Comparison of ENCODE assay signal across 25 cellular contexts in the genomic region with DNA sequence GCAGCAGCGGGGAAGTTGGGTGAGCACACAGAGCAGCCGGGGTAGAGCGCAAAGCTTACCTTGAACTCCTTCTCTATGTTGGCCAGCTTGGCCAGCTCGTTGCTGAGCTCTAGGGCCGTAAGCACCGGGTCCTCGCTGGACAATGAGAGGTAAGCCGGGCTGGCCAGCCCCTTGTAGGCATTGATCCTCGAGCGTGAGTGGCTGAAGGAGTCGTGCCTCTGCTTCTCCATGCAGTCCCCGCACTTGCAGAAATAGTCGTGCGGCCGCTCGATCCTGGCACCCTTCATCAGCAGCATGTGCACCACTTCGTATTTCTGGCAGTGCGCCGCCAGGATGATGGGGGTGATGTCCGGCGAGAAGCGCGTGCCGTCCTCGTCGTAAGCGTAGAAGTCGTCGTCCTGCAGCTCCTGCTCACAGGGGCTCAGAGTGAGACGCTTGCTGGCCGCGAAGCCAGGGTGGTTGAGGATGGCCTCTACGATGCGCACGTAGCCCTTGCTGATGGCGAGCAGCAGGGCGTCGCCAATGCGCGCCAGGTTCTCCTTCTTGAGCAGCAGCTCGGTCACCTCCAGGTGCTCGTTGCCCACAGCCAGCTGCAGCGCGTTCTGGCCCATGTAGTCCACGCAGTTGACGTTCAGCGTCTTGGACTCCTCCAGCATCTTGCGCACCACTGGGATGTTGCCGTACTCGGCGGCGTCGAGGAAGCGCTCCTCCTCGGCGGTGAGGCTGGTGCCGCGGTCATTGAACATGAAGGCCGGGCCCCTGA. TPM values are rescaled to one million over a fixed set of nuclear protein-coding genes. Genes with fewer than 3 reads are reported as not detected.
DNase-seq lines count a peak whose midpoint lies in the region; ATAC-seq, FAIRE-seq and TF ChIP-seq lines count a peak whose summit lies in the region.
"Had no signal": no experiment of that assay in that cellular context is flagged by ENCODE, and none has a peak within 500 bp of the region (broad histone marks: within the 10 kb centered on the region; RNA-seq: fewer than 3 reads in every experiment).

No MANE protein-coding gene starts in this region.

- H3K4me2 ChIP-seq in astrocyte (ENCODE audit: low read length): peak overlapping the region; percentile 31
- H3K4me2 ChIP-seq: KMS-11 had no signal

- H3K4me1 Mint-ChIP-seq in activated naive CD8-positive, alpha-beta T cell treated with anti-CD3 and anti-CD28 coated beads, Interleukin-2, amount 50 U/mL, for 24 hours: no peaks in the 10 kb centered on the region
- no peaks in the 10 kb centered on the region for H3K4me1 Mint-ChIP-seq in activated naive CD8-positive, alpha-beta T cell treated with anti-CD3 and anti-CD28 coated beads for 36 hours
- H3K4me1 Mint-ChIP-seq in astrocyte (ENCODE audit: low read depth, unreplicated experiment): no peaks in the 10 kb centered on the region
- H3K4me1 Mint-ChIP-seq in stimulated activated effector memory CD8-positive, alpha-beta T cell treated with anti-CD3 and anti-CD28 coated beads, Interleukin-12 subunit alpha, Interleukin-12 subunit beta, amount 100 ng/mL, for 72 hours: no peaks in the 10 kb centered on the region
- H3K4me1 Mint-ChIP-seq: CD8-positive, alpha-beta memory T cell had no signal

- no peaks in the 10 kb centered on the region for H4K20me1 ChIP-seq in astrocyte (ENCODE audit: insufficient read depth, low read length)

- H3K27me3 ChIP-seq in astrocyte (ENCODE audit: insufficient read depth, low read length) (no peaks in the 10 kb centered on the region), lower lobe of right lung (ENCODE audit: low read depth) (peaks cover 10% of the 10 kb centered on the region)

- peak; percentile 24 for ATAC-seq in activated naive CD8-positive, alpha-beta T cell treated with anti-CD3 and anti-CD28 coated beads, Interleukin-2, amount 50 U/mL, for 24 hours
- ATAC-seq in lower lobe of right lung (peak in 1 of 2 donors; percentile 27), HG02870 (IDR thresholded peaks at IDR 0.05; ENCODE audit: unreplicated experiment) (no peak)
- peak; percentile 16 for ATAC-seq in stimulated activated effector memory CD8-positive, alpha-beta T cell treated with anti-CD3 and anti-CD28 coated beads, Interleukin-12 subunit alpha, Interleukin-12 subunit beta, amount 100 ng/mL, for 72 hours
- ATAC-seq: Right ventricle myocardium inferior had no signal

- no peaks in the 10 kb centered on the region for H3K36me3 Mint-ChIP-seq in activated naive CD8-positive, alpha-beta T cell treated with anti-CD3 and anti-CD28 coated beads, Interleukin-2, amount 50 U/mL, for 24 hours (ENCODE audit: low read depth)
- H3K36me3 Mint-ChIP-seq in activated naive CD8-positive, alpha-beta T cell treated with anti-CD3 and anti-CD28 coated beads for 36 hours: no peaks in the 10 kb centered on the region
- H3K36me3 Mint-ChIP-seq in astrocyte (ENCODE audit: low read depth, unreplicated experiment): no peaks in the 10 kb centered on the region
- H3K36me3 Mint-ChIP-seq in stimulated activated effector memory CD8-positive, alpha-beta T cell treated with anti-CD3 and anti-CD28 coated beads, Interleukin-12 subunit alpha, Interleukin-12 subunit beta, amount 100 ng/mL, for 72 hours: no peaks in the 10 kb centered on the region

- H3K27ac Mint-ChIP-seq in activated naive CD8-positive, alpha-beta T cell treated with anti-CD3 and anti-CD28 coated beads, Interleukin-2, amount 50 U/mL, for 24 hours: no peak overlapping the region
- no peak overlapping the region for H3K27ac Mint-ChIP-seq in activated naive CD8-positive, alpha-beta T cell treated with anti-CD3 and anti-CD28 coated beads for 36 hours
- H3K27ac Mint-ChIP-seq in astrocyte (ENCODE audit: unreplicated experiment): no peak overlapping the region
- H3K27ac Mint-ChIP-seq in stimulated activated effector memory CD8-positive, alpha-beta T cell treated with anti-CD3 and anti-CD28 coated beads, Interleukin-12 subunit alpha, Interleukin-12 subunit beta, amount 100 ng/mL, for 72 hours: no peak overlapping the region

- no peak overlapping the region for H3K4me3 Mint-ChIP-seq in activated naive CD8-positive, alpha-beta T cell treated with anti-CD3 and anti-CD28 coated beads, Interleukin-2, amount 50 U/mL, for 24 hours
- H3K4me3 Mint-ChIP-seq in activated naive CD8-positive, alpha-beta T cell treated with anti-CD3 and anti-CD28 coated beads for 36 hours: no peak overlapping the region
- H3K4me3 Mint-ChIP-seq in astrocyte (ENCODE audit: unreplicated experiment): no peak overlapping the region
- no peak overlapping the region for H3K4me3 Mint-ChIP-seq in stimulated activated effector memory CD8-positive, alpha-beta T cell treated with anti-CD3 and anti-CD28 coated beads, Interleukin-12 subunit alpha, Interleukin-12 subunit beta, amount 100 ng/mL, for 72 hours

- no peak for FAIRE-seq in astrocyte (lab: Jason Lieb, UNC)
- FAIRE-seq: A204.1, GM12892, HTR-8/SVneo, RCC 7860 had no signal

- H3K79me2 ChIP-seq in astrocyte (ENCODE audit: insufficient read depth, low read length): no peaks in the 10 kb centered on the region

- H3K27ac ChIP-seq in astrocyte (ENCODE audit: low read depth, low read length) (no peak overlapping the region), lower lobe of right lung (no peak overlapping the region)
- H3K27ac ChIP-seq: C4-2B, GM23248, KMS-11 had no signal

- H2AFZ ChIP-seq in astrocyte (ENCODE audit: low read depth, low read length): peak overlapping the region; percentile 24
- H2AFZ ChIP-seq: GM23248 had no signal

- H3K9ac ChIP-seq in astrocyte (ENCODE audit: low read length): no peak overlapping the region
- H3K9ac ChIP-seq: GM23248, KMS-11 had no signal

- H3K36me3 ChIP-seq in astrocyte (ENCODE audit: insufficient read depth, low read length): no peaks in the 10 kb centered on the region
- no peaks in the 10 kb centered on the region for H3K36me3 ChIP-seq in lower lobe of right lung

- TF ChIP-seq CTCF in astrocyte (IDR thresholded peaks at IDR 0.05; ENCODE audit: insufficient read depth, low read depth, low read length) (no peak), lower lobe of right lung (IDR thresholded peaks at IDR 0.05) (no peak)

- peaks cover 29% of the 10 kb centered on the region for H3K27me3 Mint-ChIP-seq in activated naive CD8-positive, alpha-beta T cell treated with anti-CD3 and anti-CD28 coated beads, Interleukin-2, amount 50 U/mL, for 24 hours
- peaks cover 49% of the 10 kb centered on the region for H3K27me3 Mint-ChIP-seq in activated naive CD8-positive, alpha-beta T cell treated with anti-CD3 and anti-CD28 coated beads for 36 hours
- H3K27me3 Mint-ChIP-seq in astrocyte (ENCODE audit: low read depth, unreplicated experiment): no peaks in the 10 kb centered on the region

- H3K9me3 Mint-ChIP-seq in activated naive CD8-positive, alpha-beta T cell treated with anti-CD3 and anti-CD28 coated beads, Interleukin-2, amount 50 U/mL, for 24 hours: no peaks in the 10 kb centered on the region
- H3K9me3 Mint-ChIP-seq in activated naive CD8-positive, alpha-beta T cell treated with anti-CD3 and anti-CD28 coated beads for 36 hours: no peaks in the 10 kb centered on the region
- H3K9me3 Mint-ChIP-seq in astrocyte (ENCODE audit: unreplicated experiment): no peaks in the 10 kb centered on the region
- H3K9me3 Mint-ChIP-seq in stimulated activated effector memory CD8-positive, alpha-beta T cell treated with anti-CD3 and anti-CD28 coated beads, Interleukin-12 subunit alpha, Interleukin-12 subunit beta, amount 100 ng/mL, for 72 hours: no peaks in the 10 kb centered on the region
- H3K9me3 Mint-ChIP-seq: CD8-positive, alpha-beta memory T cell had no signal

- H3K4me3 ChIP-seq in astrocyte (ENCODE audit: insufficient read depth, low read depth, low read length) (no peak overlapping the region), lower lobe of right lung (no peak overlapping the region)
- H3K4me3 ChIP-seq: GM23248 had no signal

- H3K9me3 ChIP-seq in astrocyte (ENCODE audit: insufficient read depth, low read depth, low read length): no peaks in the 10 kb centered on the region
- H3K9me3 ChIP-seq in lower lobe of right lung: no peaks in the 10 kb centered on the region

- intact Hi-C loops in lower lobe of right lung (cut with DNase I): no loop called here

- no peak for DNase-seq in activated naive CD8-positive, alpha-beta T cell treated with anti-CD3 and anti-CD28 coated beads, Interleukin-2, amount 50 U/mL, for 24 hours
- DNase-seq in activated naive CD8-positive, alpha-beta T cell treated with anti-CD3 and anti-CD28 coated beads for 36 hours: no peak
- DNase-seq in astrocyte (ENCODE audit: low read depth) (no peak), lower lobe of right lung (peak; percentile 44), SW480 (ENCODE audit: low spot score) (no peak)
- no peak for DNase-seq in stimulated activated effector memory CD8-positive, alpha-beta T cell treated with anti-CD3 and anti-CD28 coated beads, Interleukin-12 subunit alpha, Interleukin-12 subunit beta, amount 100 ng/mL, for 72 hours (ENCODE audit: low spot score in 2 of 2)
- DNase-seq: Calu3; CD8-positive, alpha-beta memory T cell; DMS153; GM23248; HCEC 1CT; NCI-H1694 treated with DMSO at 0.1 percent for 48 hours; NCI-H2081 treated with DMSO at 0.1 percent for 48 hours; NCI-H446; NCI-H526; OCI-M1 had no signal

- H3K4me1 ChIP-seq in astrocyte (ENCODE audit: insufficient read depth, low read length) (no peaks in the 10 kb centered on the region), lower lobe of right lung (no peaks in the 10 kb centered on the region)

RNA-seq across cellular contexts. Expression of gene TRPC3, which starts 19.5 kb away (rescaled TPM):
- total RNA-seq in activated naive CD8-positive, alpha-beta T cell treated with anti-CD3 and anti-CD28 coated beads for 36 hours: under 1 TPM; 0.12 to 0.42 TPM
- 0.07 TPM in 1 of 2 replicates, not detected in the other for total RNA-seq in astrocyte
- 1.7 TPM for total RNA-seq in lower lobe of right lung
- total RNA-seq: Calu3, G401 had no signal
